Comparison of ENCODE assay signal across 21 cellular contexts in genomic region chr17:66412857-66413563, GRCh38.
DNase-seq lines count a peak whose midpoint lies in the region; ATAC-seq and TF ChIP-seq lines count a peak whose summit lies in the region.
"Had no signal": no experiment of that assay in that cellular context is flagged by ENCODE, and none has a peak within 500 bp of the region (broad histone marks: within the 10 kb centered on the region; RNA-seq: fewer than 3 reads in every experiment).

No MANE protein-coding gene starts in this region.

- H3K27ac ChIP-seq in MM.1S (ENCODE audit: low read length), result peak overlapping the region; percentile 97
- no peak overlapping the region for H3K27ac ChIP-seq in GM23338 (ENCODE audit: low read depth)
- H3K27ac ChIP-seq: adrenal gland, dorsolateral prefrontal cortex, ovary, sigmoid colon, vagina had no signal

- H3F3A ChIP-seq in MM.1S (ENCODE audit: insufficient read depth, low read length) (peaks cover 30% of the 10 kb centered on the region), GM23338 (replicated peaks; ENCODE audit: low read depth) (no peaks in the 10 kb centered on the region)

- peak overlapping the region; percentile 70 for H3K4me2 ChIP-seq in MM.1S (ENCODE audit: low read depth, low read length)
- no peak overlapping the region for H3K4me2 ChIP-seq in GM23338

- peaks cover 2% of the 10 kb centered on the region for H3K9me3 Mint-ChIP-seq in activated T-cell treated with anti-CD3 and anti-CD28 coated beads, Interleukin-2, amount 50 U/mL, for 24 hours
- H3K9me3 Mint-ChIP-seq in activated T-cell treated with anti-CD3 and anti-CD28 coated beads, Interleukin-2, amount 50 U/mL, for 72 hours, result peaks cover 0 to 2% of the 10 kb centered on the region in 2 donors
- H3K9me3 Mint-ChIP-seq in activated naive CD8-positive, alpha-beta T cell (ENCODE audit: low read depth), result no peaks in the 10 kb centered on the region
- no peaks in the 10 kb centered on the region for H3K9me3 Mint-ChIP-seq in stimulated activated naive CD8-positive, alpha-beta T cell treated with anti-CD3 and anti-CD28 coated beads, Interleukin-15, amount 100 ng/mL, for 72 hours
- H3K9me3 Mint-ChIP-seq in GM23338, result no peaks in the 10 kb centered on the region

- peaks cover 75% of the 10 kb centered on the region for H3K4me1 Mint-ChIP-seq in activated T-cell treated with anti-CD3 and anti-CD28 coated beads, Interleukin-2, amount 50 U/mL, for 24 hours (ENCODE audit: low read depth)
- peaks cover 78% of the 10 kb centered on the region for H3K4me1 Mint-ChIP-seq in activated T-cell treated with anti-CD3 and anti-CD28 coated beads, Interleukin-2, amount 50 U/mL, for 72 hours (ENCODE audit: low read depth)
- peaks cover 81% of the 10 kb centered on the region for H3K4me1 Mint-ChIP-seq in activated naive CD8-positive, alpha-beta T cell (ENCODE audit: low read depth)
- peaks cover 81% of the 10 kb centered on the region for H3K4me1 Mint-ChIP-seq in stimulated activated naive CD8-positive, alpha-beta T cell treated with anti-CD3 and anti-CD28 coated beads, Interleukin-15, amount 100 ng/mL, for 72 hours
- peaks cover 10% of the 10 kb centered on the region for H3K4me1 Mint-ChIP-seq in GM23338

- H3K4me1 ChIP-seq in MM.1S (ENCODE audit: low read length) (peaks cover 33% of the 10 kb centered on the region), GM23338 (ENCODE audit: insufficient read depth) (no peaks in the 10 kb centered on the region)
- H3K4me1 ChIP-seq: vagina had no signal

- no peak for TF ChIP-seq CTCF in MM.1S (IDR thresholded peaks at IDR 0.05; ENCODE audit: low read length)
- TF ChIP-seq CTCF in GM23338 (conservative IDR thresholded peaks at IDR 0.05; ENCODE audit: low read depth in 2 of 2), result no peak

- H4K20me1 ChIP-seq in MM.1S (ENCODE audit: insufficient read depth, low read length) (no peaks in the 10 kb centered on the region), GM23338 (replicated peaks; ENCODE audit: insufficient read depth) (no peaks in the 10 kb centered on the region)

- H2AFZ ChIP-seq in MM.1S (ENCODE audit: low read length), result no peak overlapping the region
- no peak overlapping the region for H2AFZ ChIP-seq in GM23338

- no peak for DNase-seq in activated T-cell treated with anti-CD3 and anti-CD28 coated beads, Interleukin-2, amount 50 U/mL, for 24 hours
- DNase-seq in activated T-cell treated with anti-CD3 and anti-CD28 coated beads, Interleukin-2, amount 50 U/mL, for 72 hours, result no peak
- DNase-seq in MM.1S (no peak), NCI-H1105 treated with DMSO at 0.1 percent for 48 hours (lab: John Stamatoyannopoulos, UW) (no peak), GM23338 (ENCODE audit: low spot score) (no peak)
- DNase-seq in stimulated activated naive CD8-positive, alpha-beta T cell treated with anti-CD3 and anti-CD28 coated beads, Interleukin-15, amount 100 ng/mL, for 72 hours, result no peak
- DNase-seq: activated CD4-positive, alpha-beta T cell treated with anti-CD3 and anti-CD28 coated beads for 36 hours; adrenal gland; dorsolateral prefrontal cortex; erythroblast; GF-D8; NCI-H2081; ovary; SHP77 treated with DMSO at 0.1 percent for 48 hours; sigmoid colon; stimulated activated CD4-positive, alpha-beta T cell treated with anti-CD3 and anti-CD28 coated beads, Interleukin-1b, Interleukin-23, amount 100 ng/mL, for 48 hours; T1000 had no signal

- no peaks in the 10 kb centered on the region for H3K9me2 ChIP-seq in MM.1S (replicated peaks; ENCODE audit: insufficient read depth, low read length)
- H3K9me2 ChIP-seq in GM23338 (ENCODE audit: insufficient read depth), result no peaks in the 10 kb centered on the region

- H3K4me3 Mint-ChIP-seq in activated T-cell treated with anti-CD3 and anti-CD28 coated beads, Interleukin-2, amount 50 U/mL, for 24 hours, result no peak overlapping the region
- no peak overlapping the region for H3K4me3 Mint-ChIP-seq in activated T-cell treated with anti-CD3 and anti-CD28 coated beads, Interleukin-2, amount 50 U/mL, for 72 hours
- H3K4me3 Mint-ChIP-seq in activated naive CD8-positive, alpha-beta T cell, result peak overlapping the region; percentile 12
- no peak overlapping the region for H3K4me3 Mint-ChIP-seq in stimulated activated naive CD8-positive, alpha-beta T cell treated with anti-CD3 and anti-CD28 coated beads, Interleukin-15, amount 100 ng/mL, for 72 hours
- H3K4me3 Mint-ChIP-seq in GM23338, result no peak overlapping the region
- H3K4me3 Mint-ChIP-seq: activated CD4-positive, alpha-beta T cell treated with anti-CD3 and anti-CD28 coated beads for 36 hours had no signal

- peak overlapping the region; percentile 50 for H3K27ac Mint-ChIP-seq in activated T-cell treated with anti-CD3 and anti-CD28 coated beads, Interleukin-2, amount 50 U/mL, for 24 hours
- no peak overlapping the region for H3K27ac Mint-ChIP-seq in activated T-cell treated with anti-CD3 and anti-CD28 coated beads, Interleukin-2, amount 50 U/mL, for 72 hours
- H3K27ac Mint-ChIP-seq in activated naive CD8-positive, alpha-beta T cell, result peak overlapping the region; percentile 52
- peak overlapping the region; percentile 37 to 79 for H3K27ac Mint-ChIP-seq in stimulated activated naive CD8-positive, alpha-beta T cell treated with anti-CD3 and anti-CD28 coated beads, Interleukin-15, amount 100 ng/mL, for 72 hours
- H3K27ac Mint-ChIP-seq in GM23338, result no peak overlapping the region
- H3K27ac Mint-ChIP-seq: activated CD4-positive, alpha-beta T cell treated with anti-CD3 and anti-CD28 coated beads for 36 hours had no signal

- H3K36me3 ChIP-seq in MM.1S (replicated peaks; ENCODE audit: insufficient read depth, low read length) (no peaks in the 10 kb centered on the region), GM23338 (ENCODE audit: insufficient read depth) (no peaks in the 10 kb centered on the region)
- H3K36me3 ChIP-seq: adrenal gland, ovary, sigmoid colon, vagina had no signal

- H3K9me3 ChIP-seq in MM.1S (replicated peaks; ENCODE audit: insufficient read depth, low read length), result no peaks in the 10 kb centered on the region
- H3K9me3 ChIP-seq: adrenal gland, ovary, sigmoid colon, vagina had no signal

- H3K27me3 Mint-ChIP-seq in activated T-cell treated with anti-CD3 and anti-CD28 coated beads, Interleukin-2, amount 50 U/mL, for 24 hours, result no peaks in the 10 kb centered on the region
- no peaks in the 10 kb centered on the region for H3K27me3 Mint-ChIP-seq in activated T-cell treated with anti-CD3 and anti-CD28 coated beads, Interleukin-2, amount 50 U/mL, for 72 hours (ENCODE audit: low read depth)
- H3K27me3 Mint-ChIP-seq in activated naive CD8-positive, alpha-beta T cell, result no peaks in the 10 kb centered on the region
- no peaks in the 10 kb centered on the region for H3K27me3 Mint-ChIP-seq in stimulated activated naive CD8-positive, alpha-beta T cell treated with anti-CD3 and anti-CD28 coated beads, Interleukin-15, amount 100 ng/mL, for 72 hours
- H3K27me3 Mint-ChIP-seq in GM23338 (ENCODE audit: insufficient read depth, low read depth, poor library complexity), result peaks cover 3% of the 10 kb centered on the region
- H3K27me3 Mint-ChIP-seq: activated CD4-positive, alpha-beta T cell treated with anti-CD3 and anti-CD28 coated beads for 36 hours had no signal

- no peak for ATAC-seq in activated T-cell treated with anti-CD3 and anti-CD28 coated beads, Interleukin-2, amount 50 U/mL, for 72 hours (replicated peaks in 1 of 2)
- no peak for ATAC-seq in stimulated activated naive CD8-positive, alpha-beta T cell treated with anti-CD3 and anti-CD28 coated beads, Interleukin-15, amount 100 ng/mL, for 72 hours
- ATAC-seq in GM23338 (no peak), HG03095 (IDR thresholded peaks at IDR 0.05; ENCODE audit: unreplicated experiment) (no peak)
- ATAC-seq: activated CD4-positive, alpha-beta T cell treated with anti-CD3 and anti-CD28 coated beads for 36 hours; left lobe of liver had no signal

- no peak overlapping the region for H3K4me3 ChIP-seq in MM.1S (ENCODE audit: low read length)
- H3K4me3 ChIP-seq in GM23338, result no peak overlapping the region
- H3K4me3 ChIP-seq: adrenal gland, dorsolateral prefrontal cortex, ovary, sigmoid colon, vagina had no signal

- H3K36me3 Mint-ChIP-seq in activated T-cell treated with anti-CD3 and anti-CD28 coated beads, Interleukin-2, amount 50 U/mL, for 24 hours (ENCODE audit: low read depth), result peaks cover 16% of the 10 kb centered on the region
- peaks cover 1 to 9% of the 10 kb centered on the region in 2 donors for H3K36me3 Mint-ChIP-seq in activated T-cell treated with anti-CD3 and anti-CD28 coated beads, Interleukin-2, amount 50 U/mL, for 72 hours (ENCODE audit: insufficient read depth in 2 of 2)
- peaks cover 9% of the 10 kb centered on the region for H3K36me3 Mint-ChIP-seq in activated naive CD8-positive, alpha-beta T cell
- H3K36me3 Mint-ChIP-seq in GM23338 (ENCODE audit: low read depth), result no peaks in the 10 kb centered on the region

- H3K9ac ChIP-seq in MM.1S (ENCODE audit: low read length), result peak overlapping the region; percentile 45; the same call in 1 of the 2 replicates

- H3K27me3 ChIP-seq in MM.1S (replicated peaks; ENCODE audit: insufficient read depth, low read length) (no peaks in the 10 kb centered on the region), GM23338 (ENCODE audit: insufficient read depth) (no peaks in the 10 kb centered on the region)
- H3K27me3 ChIP-seq: adrenal gland, dorsolateral prefrontal cortex, ovary, sigmoid colon, vagina had no signal

- peaks cover 53% of the 10 kb centered on the region for H3K79me2 ChIP-seq in MM.1S (ENCODE audit: low read length)
- no peaks in the 10 kb centered on the region for H3K79me2 ChIP-seq in GM23338 (replicated peaks; ENCODE audit: insufficient read depth)

Comparison
In these comparisons a context has a peak if more than half of its experiments do, and no peak if none do; other contexts are left out.
1. H3K27ac Mint-ChIP-seq: peak in activated T-cell treated with anti-CD3 and anti-CD28 coated beads, Interleukin-2, amount 50 U/mL, for 24 hours (single experiment), activated naive CD8-positive, alpha-beta T cell (single experiment) and stimulated activated naive CD8-positive, alpha-beta T cell treated with anti-CD3 and anti-CD28 coated beads, Interleukin-15, amount 100 ng/mL, for 72 hours (2 of 2); none in activated T-cell treated with anti-CD3 and anti-CD28 coated beads, Interleukin-2, amount 50 U/mL, for 72 hours (single experiment) and GM23338 (single experiment).